ENCODE assay signal across 15 cellular contexts in genomic region chr9:77176106-77176505, GRCh38. TPM values are rescaled to one million over a fixed set of nuclear protein-coding genes. Genes with fewer than 3 reads are reported as not detected.
DNase-seq lines count a peak whose midpoint lies in the region; ATAC-seq and TF ChIP-seq lines count a peak whose summit lies in the region.
"Had no signal": no experiment of that assay in that cellular context is flagged by ENCODE, and none has a peak within 500 bp of the region (broad histone marks: within the 10 kb centered on the region; RNA-seq: fewer than 3 reads in every experiment).

No MANE protein-coding gene starts in this region.

- no peaks in the 10 kb centered on the region for H3K9me2 ChIP-seq in HCT116 (ENCODE audit: insufficient read depth)

- CTCF ChIA-PET in HCT116 (lab: Charles Lee) = interaction anchor here (1.7 to 2.6 kb wide), 2 partner anchors 9 to 18 kb away, joined by 6 to 24 read pairs; no protein-coding TSS in a partner anchor

- H3K27ac ChIP-seq in HCT116 (ENCODE audit: low read depth, low read length) = no peak overlapping the region
- peak overlapping the region; percentile 93 for H3K27ac ChIP-seq in psoas muscle
- H3K27ac ChIP-seq in endodermal cell (ENCODE audit: low read depth, low read length) = no peak overlapping the region

- H3K4me1 ChIP-seq in HCT116 (ENCODE audit: control insufficient read depth in 1 of 2, insufficient read depth in 2 of 2, low read length in 2 of 2) = peaks cover 4 to 14% of the 10 kb centered on the region in 2 experiments; a peak in 2 of 4 replicates
- H3K4me1 ChIP-seq in psoas muscle = peaks cover 55% of the 10 kb centered on the region
- peaks cover 3% of the 10 kb centered on the region for H3K4me1 ChIP-seq in endodermal cell (ENCODE audit: control insufficient read depth, insufficient read depth, low read length)

- H4K20me1 ChIP-seq in HCT116 (ENCODE audit: insufficient read depth) = no peaks in the 10 kb centered on the region

- no peaks in the 10 kb centered on the region for H3K36me3 ChIP-seq in HCT116 (ENCODE audit: control insufficient read depth in 1 of 2, insufficient read depth in 2 of 2, low read length in 2 of 2)
- no peaks in the 10 kb centered on the region for H3K36me3 ChIP-seq in psoas muscle (ENCODE audit: insufficient read depth in 1 of 2, low read depth in 1 of 2)
- H3K36me3 ChIP-seq in endodermal cell (ENCODE audit: control insufficient read depth, insufficient read depth, low read length) = no peaks in the 10 kb centered on the region
- H3K36me3 ChIP-seq: right lobe of liver had no signal

- no peak for TF ChIP-seq POLR2A in HCT116 (IDR thresholded peaks at IDR 0.05; ENCODE audit: borderline replicate concordance, extremely low read depth, insufficient read depth, insufficient read length)

- 49 to 58% (median 54%) methylated on average over 4 of the region's 4 CpGs for WGBS in psoas muscle, 3 donors
- WGBS in endodermal cell (ENCODE audit: insufficient coverage in 1 of 2, insufficient read length in 1 of 2), 2 experiments = 75 to 87% methylated on average over 3 to 4 of the region's 4 CpGs

- ATAC-seq in HCT116 (no peak), psoas muscle (no peak)

- TF ChIP-seq RAD21 in HCT116 (IDR thresholded peaks at IDR 0.05; ENCODE audit: low read depth) = no peak

- no peak overlapping the region for H3K4me3 ChIP-seq in HCT116 (replicated peaks in 1 of 2; ENCODE audit: low read depth in 1 of 2, low read length in 2 of 2)
- no peak overlapping the region for H3K4me3 ChIP-seq in psoas muscle
- H3K4me3 ChIP-seq in endodermal cell (ENCODE audit: low read length) = no peak overlapping the region

- H3K27me3 ChIP-seq in HCT116 (ENCODE audit: insufficient read depth, low read length) = no peaks in the 10 kb centered on the region
- H3K27me3 ChIP-seq in psoas muscle (ENCODE audit: insufficient read depth in 3 of 3, low read length in 2 of 3) = no peaks in the 10 kb centered on the region
- H3K27me3 ChIP-seq in endodermal cell (ENCODE audit: control insufficient read depth, insufficient read depth, low read length, poor library complexity, severe bottlenecking) = no peaks in the 10 kb centered on the region
- H3K27me3 ChIP-seq: right lobe of liver had no signal

- DNase-seq in NCI-H510A treated with DMSO at 0.1 percent for 48 hours (lab: John Stamatoyannopoulos, UW) = peak; percentile 38
- no peak for DNase-seq in NCI-H510A (lab: John Stamatoyannopoulos, UW)
- no peak for DNase-seq in HCT116 (ENCODE audit: low read depth, low spot score)
- peak; percentile 62 for DNase-seq in cerebellar cortex (ENCODE audit: low spot score)
- DNase-seq in psoas muscle = no peak
- no peak for DNase-seq in NCI-H446 (lab: John Stamatoyannopoulos, UW)
- no peak for DNase-seq in A172 (ENCODE audit: low spot score)
- DNase-seq in endodermal cell = no peak
- DNase-seq: activated CD8-positive, alpha-beta T cell treated with anti-CD3 and anti-CD28 coated beads for 36 hours; glutamatergic neuron; NCI-H1436; NCI-H69; right lobe of liver; stimulated activated naive CD4-positive, alpha-beta T cell treated with Interleukin-2 at 50 U/mL for 16 hours; T1000 had no signal

- peak overlapping the region; percentile 95 for H2AFZ ChIP-seq in HCT116 (ENCODE audit: low read depth, low read length, poor library complexity, severe bottlenecking)

- H3K9me3 ChIP-seq in HCT116 (ENCODE audit: control insufficient read depth in 1 of 2, insufficient read depth in 1 of 2, low read depth in 1 of 2, low read length in 2 of 2) (no peaks in the 10 kb centered on the region), psoas muscle (no peaks in the 10 kb centered on the region), endodermal cell (ENCODE audit: control insufficient read depth, low read length) (no peaks in the 10 kb centered on the region)
- H3K9me3 ChIP-seq: right lobe of liver had no signal

- no peaks in the 10 kb centered on the region for H3K36me3 Mint-ChIP-seq in endodermal cell (ENCODE audit: low read depth)

- H3K9ac ChIP-seq in HCT116 (ENCODE audit: low read length) (no peak overlapping the region), endodermal cell (ENCODE audit: extremely low read depth, low read length, poor library complexity, severe bottlenecking) (no peak overlapping the region)

- H3K79me2 ChIP-seq in HCT116 (ENCODE audit: insufficient read depth, low read length) = peaks cover 37% of the 10 kb centered on the region

- BruUV-seq in HCT116 (replicated peaks; lab: Mats Ljungman, UMichigan) = no TSS peak

- POLR2A ChIA-PET in HCT116 (lab: Charles Lee) = no interaction called here

- peaks cover 2% of the 10 kb centered on the region for H3K27me3 Mint-ChIP-seq in endodermal cell (ENCODE audit: insufficient read depth)
- H3K27me3 Mint-ChIP-seq: activated CD8-positive, alpha-beta T cell treated with anti-CD3 and anti-CD28 coated beads for 36 hours had no signal

- H3K4me3 Mint-ChIP-seq in endodermal cell = no peak overlapping the region

- H3K4me2 ChIP-seq in HCT116 (ENCODE audit: low read length) = peak overlapping the region; percentile 81; the same call in 1 of the 2 replicates

- intact Hi-C loops in HCT116 (cut with micrococcal nuclease) (no loop called here), psoas muscle (cut with DNase I) (loop anchor here in 1 of 2 donors (10.0 kb wide), 1 partner anchor 781 kb away; the partner anchor contains the start of gene RFK)

- no peak overlapping the region for H3K27ac Mint-ChIP-seq in endodermal cell

- RAD21 ChIA-PET in HCT116 (lab: Charles Lee; ENCODE audit: low non-redundant PET in 1 of 2, low total read pairs in 2 of 2, uncharacterized antibody in 2 of 2, unreplicated experiment in 2 of 2) = interaction anchor here in 1 of 2 experiments (0.6 kb wide), 1 partner anchor 9 kb away, joined by 3 read pairs; no protein-coding TSS in a partner anchor

- no peaks in the 10 kb centered on the region for H3K9me3 Mint-ChIP-seq in endodermal cell
- H3K9me3 Mint-ChIP-seq: activated CD8-positive, alpha-beta T cell treated with anti-CD3 and anti-CD28 coated beads for 36 hours had no signal

- TF ChIP-seq CTCF in HCT116 (IDR thresholded peaks at IDR 0.05 in 2 of 3, conservative IDR thresholded peaks at IDR 0.05 in 1 of 3; ENCODE audit: borderline replicate concordance in 1 of 3, insufficient read depth in 1 of 3, low read depth in 2 of 3, low read length in 2 of 3) (no peak), psoas muscle (IDR thresholded peaks at IDR 0.05) (no peak), endodermal cell (conservative IDR thresholded peaks at IDR 0.05) (no peak)

- H3K4me1 Mint-ChIP-seq in endodermal cell = peaks cover 27% of the 10 kb centered on the region

TF ChIP-seq in HCT116, 20 proteins besides CTCF, POLR2A, EP300 and RAD21:
- TF ChIP-seq SP1 (IDR thresholded peaks at IDR 0.05; ENCODE audit: low read depth) = no peak
- no peak for TF ChIP-seq YY1 (IDR thresholded peaks at IDR 0.05; ENCODE audit: extremely low read depth, insufficient replicate concordance, low read depth, low read length)
- TF ChIP-seq ZNF274 (IDR thresholded peaks at IDR 0.05; ENCODE audit: low read depth, low read length) = no peak
- TF ChIP-seq ZFX (IDR thresholded peaks at IDR 0.05) = no peak
- TF ChIP-seq POLR2AphosphoS5 (IDR thresholded peaks at IDR 0.05; ENCODE audit: low read depth, low read length) = no peak
- TF ChIP-seq CBX3 (IDR thresholded peaks at IDR 0.05; ENCODE audit: low read depth) = no peak
- TF ChIP-seq EZH2 (IDR thresholded peaks at IDR 0.05) = no peak
- no peak for TF ChIP-seq SIN3A (IDR thresholded peaks at IDR 0.05; ENCODE audit: low read depth)
- TF ChIP-seq ZBTB33 (IDR thresholded peaks at IDR 0.05; ENCODE audit: extremely low read depth, insufficient replicate concordance, low read length) = no peak
- TF ChIP-seq JUND (IDR thresholded peaks at IDR 0.05) = no peak
- TF ChIP-seq, protein P1, sequence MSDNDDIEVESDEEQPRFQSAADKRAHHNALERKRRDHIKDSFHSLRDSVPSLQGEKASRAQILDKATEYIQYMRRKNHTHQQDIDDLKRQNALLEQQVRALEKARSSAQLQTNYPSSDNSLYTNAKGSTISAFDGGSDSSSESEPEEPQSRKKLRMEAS (IDR thresholded peaks at IDR 0.05) = no peak
- TF ChIP-seq, protein P2, sequence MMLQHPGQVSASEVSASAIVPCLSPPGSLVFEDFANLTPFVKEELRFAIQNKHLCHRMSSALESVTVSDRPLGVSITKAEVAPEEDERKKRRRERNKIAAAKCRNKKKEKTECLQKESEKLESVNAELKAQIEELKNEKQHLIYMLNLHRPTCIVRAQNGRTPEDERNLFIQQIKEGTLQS (IDR thresholded peaks at IDR 0.05) = no peak
- TF ChIP-seq TCF7L2 (IDR thresholded peaks at IDR 0.05; ENCODE audit: borderline replicate concordance, extremely low read depth, insufficient read depth, insufficient read length) = no peak

RNA-seq across cellular contexts. Expression of gene VPS13A, which starts 1.2 kb away (rescaled TPM):
- total RNA-seq in HCT116 (2021; ENCODE audit: unreplicated experiment) = 52.8 TPM
- polyA plus RNA-seq in HCT116 (2012) = 6.7 TPM in 2 replicates
- total RNA-seq in psoas muscle = 10 to 100 TPM; 19.4 to 27.0 (median 20.7) TPM
- 1 to 10 TPM; 3.3 to 9.0 (median 4.7) TPM for polyA plus RNA-seq in psoas muscle
- total RNA-seq in A172 (2014; rRNA removed; shearing (Covaris generic)) = 29.4 and 40.9 TPM in 2 replicates
- total RNA-seq in endodermal cell = 10 to 100 TPM; 37.2 to 41.6 TPM
- polyA plus RNA-seq in endodermal cell (2013, experiment 1 of 2) = 14.3 TPM
- 14.9 TPM for polyA plus RNA-seq in endodermal cell (2013, experiment 2 of 2)

Comparison
In these comparisons a context has a peak if more than half of its experiments do, and no peak if none do; other contexts are left out.
1. DNase-seq: peak in NCI-H510A treated with DMSO at 0.1 percent for 48 hours (single experiment) and cerebellar cortex (single experiment); none in NCI-H510A (single experiment), HCT116 (single experiment), psoas muscle (0 of 2), NCI-H446 (0 of 2), A172 (single experiment) and endodermal cell (single experiment).